ENCODE assay signal across 1 cellular context in genomic region chr17:2040942-2041560, GRCh38.
TF ChIP-seq lines count a peak whose summit lies in the region.

No MANE protein-coding gene starts in this region.

TF ChIP-seq in HepG2, 621 proteins besides CTCF, POLR2A, EP300 and RAD21:
- TF ChIP-seq ZNF549 (CRISPR knock-in tag; IDR thresholded peaks at IDR 0.05): no peak
- TF ChIP-seq CREB1 (IDR thresholded peaks at IDR 0.05): no peak
- TF ChIP-seq CREB1 (CRISPR knock-in tag; IDR thresholded peaks at IDR 0.05): no peak
- TF ChIP-seq XRCC5 (optimal IDR thresholded peaks at IDR 0.05; ENCODE audit: low read length): no peak
- TF ChIP-seq NAIF1 (CRISPR knock-in tag; IDR thresholded peaks at IDR 0.05; ENCODE audit: borderline replicate concordance): no peak
- no peak for TF ChIP-seq FOXA3 (CRISPR knock-in tag; IDR thresholded peaks at IDR 0.05)
- no peak for TF ChIP-seq ZNF34 (CRISPR knock-in tag; IDR thresholded peaks at IDR 0.05; ENCODE audit: borderline replicate concordance)
- TF ChIP-seq ZMYM4 (CRISPR knock-in tag; IDR thresholded peaks at IDR 0.05): no peak
- TF ChIP-seq MED8 (CRISPR knock-in tag; IDR thresholded peaks at IDR 0.05; ENCODE audit: insufficient replicate concordance): no peak
- TF ChIP-seq ZNF710 (CRISPR knock-in tag; IDR thresholded peaks at IDR 0.05; ENCODE audit: borderline replicate concordance): no peak
- no peak for TF ChIP-seq ZNF761 (CRISPR knock-in tag; conservative IDR thresholded peaks at IDR 0.05)
- no peak for TF ChIP-seq FOXO4 (CRISPR knock-in tag; conservative IDR thresholded peaks at IDR 0.05)
